In genomic region chr1:166166701-166167394, GRCh38 we compare ENCODE assay signal across 8 cellular contexts. TPM values are rescaled to one million over a fixed set of nuclear protein-coding genes. Genes with fewer than 3 reads are reported as not detected.
DNase-seq lines count a peak whose midpoint lies in the region; ATAC-seq, FAIRE-seq and TF ChIP-seq lines count a peak whose summit lies in the region.

TSS of gene FAM78B (minus strand) at chr1:166167001. CDS start at chr1:166166248, 753 bp downstream.

- no peak for TF ChIP-seq CTCF in pancreas (IDR thresholded peaks at IDR 0.05)

- no peak for FAIRE-seq in pancreas (lab: Jason Lieb, UNC)

- no peaks in the 10 kb centered on the region for H3K27me3 ChIP-seq in pancreas

- H3K4me1 ChIP-seq in pancreas, result peaks cover 0 to 5% (median 0%) of the 10 kb centered on the region in 3 donors
- no peaks in the 10 kb centered on the region for H3K4me1 ChIP-seq in urinary bladder (ENCODE audit: insufficient read depth)

- H3K27ac ChIP-seq in SK-N-MC, result no peak within 1 kb of the TSS
- H3K27ac ChIP-seq in pancreas, result peak within 1 kb of the TSS; percentile 10 to 53 (median 20)
- H3K27ac ChIP-seq in urinary bladder (ENCODE audit: low read depth), result no peak within 1 kb of the TSS

- peaks cover 29% of the 10 kb centered on the region for H3K4me1 Mint-ChIP-seq in activated naive CD8-positive, alpha-beta T cell treated with anti-CD3 and anti-CD28 coated beads for 36 hours

- H3K9me3 Mint-ChIP-seq in activated naive CD8-positive, alpha-beta T cell treated with anti-CD3 and anti-CD28 coated beads for 36 hours, result no peaks in the 10 kb centered on the region

- intact Hi-C loops in Right ventricle myocardium superior (cut with DNase I), result loop anchor here (5.0 kb wide), 1 partner anchor 240 kb away; no protein-coding TSS in a partner anchor
- intact Hi-C loops in pancreas (cut with DNase I), result no loop called here

- H3K4me3 Mint-ChIP-seq in activated naive CD8-positive, alpha-beta T cell treated with anti-CD3 and anti-CD28 coated beads for 36 hours, result peak within 1 kb of the TSS; percentile 77

- ATAC-seq in GM21447 (IDR thresholded peaks at IDR 0.05; ENCODE audit: unreplicated experiment) (peak; percentile 30), Right ventricle myocardium superior (ENCODE audit: poor library complexity) (peak; percentile 94), pancreas (peak; percentile 91 to 94 (median 92))

- peak; percentile 50 for DNase-seq in DMS 273 treated with DMSO at 0.1 percent for 48 hours (lab: John Stamatoyannopoulos, UW)
- DNase-seq in HuH-7.5 (ENCODE audit: low spot score), result peak; percentile 72
- no peak for DNase-seq in SK-N-MC (ENCODE audit: low read depth, low spot score)
- peak; percentile 66 for DNase-seq in activated naive CD8-positive, alpha-beta T cell treated with anti-CD3 and anti-CD28 coated beads for 36 hours
- peak; percentile 84 for DNase-seq in Right ventricle myocardium superior
- peak; percentile 75 to 92 (median 84) for DNase-seq in pancreas

- H3K4me3 ChIP-seq in SK-N-MC (peak within 1 kb of the TSS; percentile 77), pancreas (peak within 1 kb of the TSS; percentile 38 to 73 (median 53)), urinary bladder (ENCODE audit: low read depth, low read length) (peak within 1 kb of the TSS; percentile 81)

- peaks cover 52% of the 10 kb centered on the region for H3K27me3 Mint-ChIP-seq in activated naive CD8-positive, alpha-beta T cell treated with anti-CD3 and anti-CD28 coated beads for 36 hours

- H3K9me3 ChIP-seq in SK-N-MC (ENCODE audit: low read depth, low read length) (no peaks in the 10 kb centered on the region), pancreas (no peaks in the 10 kb centered on the region)

- WGBS in pancreas, 2 donors, result 1% methylated on average over 39 to 60 of the region's 60 CpGs
- WGBS in urinary bladder, result under 1% methylated on average over 56 of the region's 60 CpGs

- H3K9ac ChIP-seq in SK-N-MC (ENCODE audit: insufficient read length), result no peak within 1 kb of the TSS

- H3K36me3 ChIP-seq in SK-N-MC (ENCODE audit: insufficient read depth, low read length) (no peaks in the 10 kb centered on the region), pancreas (no peaks in the 10 kb centered on the region), urinary bladder (ENCODE audit: insufficient read depth) (no peaks in the 10 kb centered on the region)

- H3K27ac Mint-ChIP-seq in activated naive CD8-positive, alpha-beta T cell treated with anti-CD3 and anti-CD28 coated beads for 36 hours, result peak within 1 kb of the TSS; percentile 17

- H3K36me3 Mint-ChIP-seq in activated naive CD8-positive, alpha-beta T cell treated with anti-CD3 and anti-CD28 coated beads for 36 hours, result no peaks in the 10 kb centered on the region

RNA-seq across cellular contexts. Expression of gene FAM78B, which starts in this region (rescaled TPM):
- under 1 TPM; 0.62 to 0.74 TPM for total RNA-seq in activated naive CD8-positive, alpha-beta T cell treated with anti-CD3 and anti-CD28 coated beads for 36 hours
- total RNA-seq in Right ventricle myocardium superior (4.2 TPM), pancreas (1 to 10 TPM in 4 of 6 donors, under 1 TPM in 2; 0.66 to 3.6 (median 1.4) TPM), urinary bladder (1.1 TPM)
- polyA plus RNA-seq in pancreas (1 to 10 TPM; 1.0 to 1.5 TPM), urinary bladder (1.4 TPM)

Comparison
In these comparisons a context has a peak if more than half of its experiments do, and no peak if none do; other contexts are left out.
1. Peak in DNase-seq in activated naive CD8-positive, alpha-beta T cell treated with anti-CD3 and anti-CD28 coated beads for 36 hours; RNA of the gene not detected or under 1 TPM.
2. ATAC-seq: peak in every context shown above with its lines; median percentile 94 in Right ventricle myocardium superior; 92 in pancreas; 30 in GM21447.
3. H3K27ac ChIP-seq: peak in pancreas (4 of 4); none in SK-N-MC (single experiment) and urinary bladder (single experiment).
4. Peak in every context shown above with its lines, with median percentiles within 50 percentile points of each other: H3K4me3 ChIP-seq.